9 cellular contexts compared by ENCODE assay signal in genomic region chr2:66446178-66446860, GRCh38. TPM values are rescaled to one million over a fixed set of nuclear protein-coding genes. Genes with fewer than 3 reads are reported as not detected.
DNase-seq lines count a peak whose midpoint lies in the region; TF ChIP-seq lines count a peak whose summit lies in the region.
"Had no signal": no experiment of that assay in that cellular context is flagged by ENCODE, and none has a peak within 500 bp of the region (broad histone marks: within the 10 kb centered on the region; RNA-seq: fewer than 3 reads in every experiment).

No MANE protein-coding gene starts in this region.

- peak overlapping the region; percentile 77 for H3K9ac ChIP-seq in NT2/D1 (ENCODE audit: insufficient read length, low read depth)
- peak overlapping the region in 1 of 2 donors; percentile 49 for H3K9ac ChIP-seq in mucosa of rectum (ENCODE audit: low read depth in 1 of 2, low read length in 2 of 2)

- H3K27ac ChIP-seq in mucosa of rectum (ENCODE audit: low read depth in 2 of 2, low read length in 2 of 2) = peak overlapping the region; percentile 73 to 76
- peak overlapping the region; percentile 94 for H3K27ac ChIP-seq in urinary bladder (ENCODE audit: low read depth)
- H3K27ac ChIP-seq in SJCRH30 = no peak overlapping the region

- H3K4me1 ChIP-seq in NT2/D1 (ENCODE audit: insufficient read depth, insufficient read length) (no peaks in the 10 kb centered on the region), mucosa of rectum (ENCODE audit: control insufficient read depth in 2 of 2, insufficient read depth in 2 of 2, low read length in 2 of 2) (no peaks in the 10 kb centered on the region), urinary bladder (ENCODE audit: insufficient read depth) (no peaks in the 10 kb centered on the region), SJCRH30 (no peaks in the 10 kb centered on the region)

- peak overlapping the region; percentile 34 for H3K4me3 ChIP-seq in NT2/D1 (ENCODE audit: insufficient read length, low read depth)
- peak overlapping the region; percentile 33 for H3K4me3 ChIP-seq in fibroblast of mammary gland (ENCODE audit: control insufficient read depth, low read depth, low read length)
- H3K4me3 ChIP-seq in mucosa of rectum (ENCODE audit: low read length in 2 of 2) = peak overlapping the region; percentile 28 to 39
- H3K4me3 ChIP-seq in urinary bladder (ENCODE audit: low read depth, low read length) = peak overlapping the region; percentile 47
- H3K4me3 ChIP-seq in SJCRH30 = no peak overlapping the region

- no peak for TF ChIP-seq CTCF in fibroblast of mammary gland (conservative IDR thresholded peaks at IDR 0.05; ENCODE audit: control insufficient read depth, insufficient read depth, low read depth, low read length)

- WGBS in urinary bladder = 12% methylated on average over 43 of the region's 43 CpGs

- no peaks in the 10 kb centered on the region for H3K36me3 ChIP-seq in NT2/D1 (ENCODE audit: insufficient read depth, insufficient read length, low read length)
- H3K36me3 ChIP-seq in mucosa of rectum (ENCODE audit: control insufficient read depth in 2 of 2, insufficient read depth in 2 of 2, low read length in 2 of 2) = no peaks in the 10 kb centered on the region
- H3K36me3 ChIP-seq in urinary bladder (ENCODE audit: insufficient read depth) = no peaks in the 10 kb centered on the region
- H3K36me3 ChIP-seq in SJCRH30 = peaks cover 4% of the 10 kb centered on the region

- H3K27me3 ChIP-seq in NT2/D1 (ENCODE audit: insufficient read depth, insufficient read length) (peaks cover 53% of the 10 kb centered on the region), mucosa of rectum (ENCODE audit: control insufficient read depth in 2 of 2, insufficient read depth in 2 of 2, low read length in 2 of 2) (no peaks in the 10 kb centered on the region), SJCRH30 (0 out of 2 replicates have a peak, but pooled peaks cover 4% of the 10 kb centered on the region)

- DNase-seq in NT2/D1 (ENCODE audit: low read depth, low spot score) (no peak), fibroblast of mammary gland (ENCODE audit: low read depth) (peak; percentile 76), OCI-M1 (lab: John Stamatoyannopoulos, UW) (no peak), SJCRH30 (no peak), NCI-H1092 treated with DMSO at 0.1 percent for 48 hours (lab: John Stamatoyannopoulos, UW) (no peak)
- DNase-seq: activated B cell treated with CpG ODN at 0.5 μM for 24 hours; stimulated activated naive CD8-positive, alpha-beta T cell treated with anti-CD3 and anti-CD28 coated beads, Interleukin-15, Interleukin-2, amounts not matched to agents 100 U/mL and 50 U/mL, for 24 hours had no signal

- H3K9me3 ChIP-seq in NT2/D1 (ENCODE audit: insufficient read depth, low read length) = no peaks in the 10 kb centered on the region
- no peaks in the 10 kb centered on the region for H3K9me3 ChIP-seq in mucosa of rectum (ENCODE audit: control insufficient read depth in 2 of 2, low read length in 2 of 2)
- no peaks in the 10 kb centered on the region for H3K9me3 ChIP-seq in SJCRH30 (replicated peaks)

RNA-seq across cellular contexts. Expression of gene MEIS1, which starts 11.4 kb away (rescaled TPM):
- total RNA-seq in urinary bladder = 213 TPM
- polyA plus RNA-seq in urinary bladder = 46.5 TPM
- 14.3 and 14.7 TPM in 2 replicates for total RNA-seq in SJCRH30 (2014; rRNA removed; shearing (Covaris generic))
- total RNA-seq: activated B cell treated with CpG ODN at 0.5 μM for 24 hours had no signal

Comparison
In these comparisons a context has a peak if more than half of its experiments do, and no peak if none do; other contexts are left out.
1. RNA of gene MEIS1, which starts 11.4 kb away (total RNA-seq): 213 TPM in urinary bladder (single experiment); 14.3 to 14.7 TPM in SJCRH30; every median in the first group is over 10 times any median in the second.